20 cellular contexts compared by ENCODE assay signal in genomic region chr9:121857941-121858340, GRCh38.
A peak's percentile ranks its signal among the peaks of the same experiment; 100 is the strongest.
DNase-seq lines count a peak whose midpoint lies in the region; ATAC-seq and TF ChIP-seq lines count a peak whose summit lies in the region.
"Had no signal": no experiment of that assay in that cellular context is flagged by ENCODE, and none has a peak within 500 bp of the region (broad histone marks: within the 10 kb centered on the region; RNA-seq: fewer than 3 reads in every experiment).

No MANE protein-coding gene starts in this region.

- no peaks in the 10 kb centered on the region for H3K36me3 ChIP-seq in prostate gland
- H3K36me3 ChIP-seq: cardiac muscle cell, neutrophil, suprapubic skin had no signal

- no peak for TF ChIP-seq CTCF in prostate gland (IDR thresholded peaks at IDR 0.05)

- no peak for ATAC-seq in stimulated activated naive CD8-positive, alpha-beta T cell treated with anti-CD3 and anti-CD28 coated beads, Interleukin-15, amount 100 ng/mL, for 72 hours
- no peak for ATAC-seq in stimulated activated naive CD8-positive, alpha-beta T cell treated with anti-CD3 and anti-CD28 coated beads, Interleukin-15, Interleukin-2, amounts not matched to agents 100 U/mL and 50 U/mL, for 24 hours
- ATAC-seq: activated naive CD8-positive, alpha-beta T cell treated with anti-CD3 and anti-CD28 coated beads, Interleukin-2, amount 50 U/mL, for 24 hours had no signal

- WGBS in prostate gland: 64% methylated on average over 10 of the region's 10 CpGs

- no peaks in the 10 kb centered on the region for H3K9me3 Mint-ChIP-seq in stimulated activated naive CD8-positive, alpha-beta T cell treated with anti-CD3 and anti-CD28 coated beads, Interleukin-15, amount 100 ng/mL, for 72 hours
- H3K9me3 Mint-ChIP-seq: activated naive CD8-positive, alpha-beta T cell treated with anti-CD3 and anti-CD28 coated beads, Interleukin-2, amount 50 U/mL, for 24 hours; CD4-positive, alpha-beta memory T cell; mesothelial cell of epicardium had no signal

- intact Hi-C loops in prostate gland (cut with DNase I): no loop called here

- H3K27me3 ChIP-seq in prostate gland (replicated peaks; ENCODE audit: insufficient read depth): no peaks in the 10 kb centered on the region
- H3K27me3 ChIP-seq: cardiac muscle cell, hepatocyte, neutrophil, sigmoid colon, suprapubic skin had no signal

- H3K9me3 ChIP-seq in prostate gland: no peaks in the 10 kb centered on the region
- H3K9me3 ChIP-seq: neutrophil, sigmoid colon, suprapubic skin had no signal

- TF ChIP-seq POLR2A in prostate gland (IDR thresholded peaks at IDR 0.05): no peak

- no peak overlapping the region for H3K4me3 Mint-ChIP-seq in stimulated activated naive CD8-positive, alpha-beta T cell treated with anti-CD3 and anti-CD28 coated beads, Interleukin-15, amount 100 ng/mL, for 72 hours
- H3K4me3 Mint-ChIP-seq: activated naive CD8-positive, alpha-beta T cell treated with anti-CD3 and anti-CD28 coated beads, Interleukin-2, amount 50 U/mL, for 24 hours; CD4-positive, alpha-beta memory T cell; mesothelial cell of epicardium had no signal

- no peak overlapping the region for H3K4me3 ChIP-seq in prostate gland
- H3K4me3 ChIP-seq: cardiac muscle cell, hepatocyte, sigmoid colon, suprapubic skin had no signal

- peak overlapping the region; percentile 19 to 42 for H3K27ac Mint-ChIP-seq in stimulated activated naive CD8-positive, alpha-beta T cell treated with anti-CD3 and anti-CD28 coated beads, Interleukin-15, amount 100 ng/mL, for 72 hours
- H3K27ac Mint-ChIP-seq: activated naive CD8-positive, alpha-beta T cell treated with anti-CD3 and anti-CD28 coated beads, Interleukin-2, amount 50 U/mL, for 24 hours; CD4-positive, alpha-beta memory T cell; mesothelial cell of epicardium had no signal

- no peaks in the 10 kb centered on the region for H3K4me1 Mint-ChIP-seq in stimulated activated naive CD8-positive, alpha-beta T cell treated with anti-CD3 and anti-CD28 coated beads, Interleukin-15, amount 100 ng/mL, for 72 hours
- H3K4me1 Mint-ChIP-seq: activated naive CD8-positive, alpha-beta T cell treated with anti-CD3 and anti-CD28 coated beads, Interleukin-2, amount 50 U/mL, for 24 hours; CD4-positive, alpha-beta memory T cell; mesothelial cell of epicardium had no signal

- no peak overlapping the region for H3K27ac ChIP-seq in prostate gland
- H3K27ac ChIP-seq: cardiac muscle cell, hepatocyte, neutrophil, sigmoid colon, suprapubic skin had no signal

- no peak for DNase-seq in stimulated activated naive CD8-positive, alpha-beta T cell treated with anti-CD3 and anti-CD28 coated beads, Interleukin-15, amount 100 ng/mL, for 72 hours
- no peak for DNase-seq in stimulated activated naive CD8-positive, alpha-beta T cell treated with anti-CD3 and anti-CD28 coated beads, Interleukin-15, Interleukin-2, amounts not matched to agents 100 U/mL and 50 U/mL, for 24 hours
- DNase-seq in NCI-H510A treated with DMSO at 0.1 percent for 48 hours (lab: John Stamatoyannopoulos, UW) (peak; percentile 62), islet precursor cell (peak; percentile 24), ureter (ENCODE audit: low spot score) (peak; percentile 9), T1000 (lab: John Stamatoyannopoulos, UW) (no peak), prostate gland (ENCODE audit: low spot score) (no peak)
- no peak for DNase-seq in activated CD4-positive, alpha-beta T cell treated with anti-CD3 and anti-CD28 coated beads for 48 hours
- DNase-seq: activated CD4-positive, CD25-positive, alpha-beta regulatory T cell; activated naive CD8-positive, alpha-beta T cell treated with anti-CD3 and anti-CD28 coated beads, Interleukin-2, amount 50 U/mL, for 24 hours; CD4-positive, alpha-beta memory T cell; kidney glomerular epithelial cell; NCI-H1930; SHP77 treated with DMSO at 0.1 percent for 48 hours; sigmoid colon had no signal

- no peaks in the 10 kb centered on the region for H3K27me3 Mint-ChIP-seq in stimulated activated naive CD8-positive, alpha-beta T cell treated with anti-CD3 and anti-CD28 coated beads, Interleukin-15, amount 100 ng/mL, for 72 hours
- H3K27me3 Mint-ChIP-seq: activated naive CD8-positive, alpha-beta T cell treated with anti-CD3 and anti-CD28 coated beads, Interleukin-2, amount 50 U/mL, for 24 hours; CD4-positive, alpha-beta memory T cell had no signal

- H3K4me1 ChIP-seq in prostate gland (replicated peaks): no peaks in the 10 kb centered on the region
- H3K4me1 ChIP-seq: suprapubic skin had no signal

Comparison
In these comparisons a context has a peak if more than half of its experiments do, and no peak if none do; other contexts are left out.
1. DNase-seq: peak in NCI-H510A treated with DMSO at 0.1 percent for 48 hours (single experiment), islet precursor cell (single experiment) and ureter (single experiment); none in stimulated activated naive CD8-positive, alpha-beta T cell treated with anti-CD3 and anti-CD28 coated beads, Interleukin-15, amount 100 ng/mL, for 72 hours (0 of 2), stimulated activated naive CD8-positive, alpha-beta T cell treated with anti-CD3 and anti-CD28 coated beads, Interleukin-15, Interleukin-2, amounts not matched to agents 100 U/mL and 50 U/mL, for 24 hours (single experiment), T1000 (single experiment), prostate gland (single experiment) and activated CD4-positive, alpha-beta T cell treated with anti-CD3 and anti-CD28 coated beads for 48 hours (single experiment).